ENCODE assay signal across 19 cellular contexts in genomic region chr7:15085361-15085760, GRCh38.
"Had no signal": no experiment of that assay in that cellular context is flagged by ENCODE, and none has a peak within 500 bp of the region (broad histone marks: within the 10 kb centered on the region; RNA-seq: fewer than 3 reads in every experiment).

No MANE protein-coding gene starts in this region.

- H3K4me3 Mint-ChIP-seq: activated CD4-positive, alpha-beta T cell treated with anti-CD3 and anti-CD28 coated beads, Interleukin-2, amount 10 ng/mL, durations not matched to agents 24 days and 14 days; activated CD8-positive, alpha-beta T cell treated with anti-CD3 and anti-CD28 coated beads, Interleukin-2, amount 10 ng/mL, durations not matched to agents 7 days and 5 days; activated naive CD4-positive, alpha-beta T cell treated with anti-CD3 and anti-CD28 coated beads, Interleukin-2, amount 50 U/mL, for 24 hours; immature natural killer cell; natural killer cell treated with Interleukin-12 subunit alpha and Interleukin-12 subunit beta and Interleukin-15 and Interleukin-18, amount 100 ng/mL, for 72 hours; stimulated activated naive B cell treated with anti-CD40 and anti-IgM and Interleukin-4, amounts not matched to agents 10 μg/mL and 1 μg/mL and 100 μg/mL, for 72 hours had no signal

- H3K4me3 ChIP-seq: adrenal gland, sigmoid colon, spleen, thoracic aorta, upper lobe of left lung had no signal

- H3K4me1 ChIP-seq: adrenal gland, parathyroid adenoma, spleen, upper lobe of left lung had no signal

- H3K36me3 Mint-ChIP-seq: activated naive CD4-positive, alpha-beta T cell treated with anti-CD3 and anti-CD28 coated beads, Interleukin-2, amount 50 U/mL, for 24 hours; immature natural killer cell; natural killer cell treated with Interleukin-12 subunit alpha and Interleukin-12 subunit beta and Interleukin-15 and Interleukin-18, amount 100 ng/mL, for 72 hours; stimulated activated naive B cell treated with anti-CD40 and anti-IgM and Interleukin-4, amounts not matched to agents 10 μg/mL and 1 μg/mL and 100 μg/mL, for 72 hours had no signal

- H3K27me3 Mint-ChIP-seq: activated CD4-positive, alpha-beta T cell treated with anti-CD3 and anti-CD28 coated beads, Interleukin-2, amount 10 ng/mL, durations not matched to agents 24 days and 14 days; activated naive CD4-positive, alpha-beta T cell treated with anti-CD3 and anti-CD28 coated beads, Interleukin-2, amount 50 U/mL, for 24 hours; natural killer cell treated with Interleukin-12 subunit alpha and Interleukin-12 subunit beta and Interleukin-15 and Interleukin-18, amount 100 ng/mL, for 72 hours; stimulated activated naive B cell treated with anti-CD40 and anti-IgM and Interleukin-4, amounts not matched to agents 10 μg/mL and 1 μg/mL and 100 μg/mL, for 72 hours had no signal

- H3K36me3 ChIP-seq: adrenal gland, sigmoid colon, spleen, thoracic aorta, upper lobe of left lung had no signal

- H3K27me3 ChIP-seq: adrenal gland, sigmoid colon, spleen, upper lobe of left lung had no signal

- H3K9ac ChIP-seq: parathyroid adenoma had no signal

- H3K27ac Mint-ChIP-seq: activated CD4-positive, alpha-beta T cell treated with anti-CD3 and anti-CD28 coated beads, Interleukin-2, amount 10 ng/mL, durations not matched to agents 24 days and 14 days; activated CD8-positive, alpha-beta T cell treated with anti-CD3 and anti-CD28 coated beads, Interleukin-2, amount 10 ng/mL, durations not matched to agents 7 days and 5 days; activated naive CD4-positive, alpha-beta T cell treated with anti-CD3 and anti-CD28 coated beads, Interleukin-2, amount 50 U/mL, for 24 hours; immature natural killer cell; natural killer cell treated with Interleukin-12 subunit alpha and Interleukin-12 subunit beta and Interleukin-15 and Interleukin-18, amount 100 ng/mL, for 72 hours; stimulated activated naive B cell treated with anti-CD40 and anti-IgM and Interleukin-4, amounts not matched to agents 10 μg/mL and 1 μg/mL and 100 μg/mL, for 72 hours had no signal

- DNase-seq: activated CD4-positive, alpha-beta T cell treated with anti-CD3 and anti-CD28 coated beads, Interleukin-2, amount 10 ng/mL, durations not matched to agents 24 days and 14 days; activated CD8-positive, alpha-beta T cell treated with anti-CD3 and anti-CD28 coated beads, Interleukin-2, amount 10 ng/mL, durations not matched to agents 7 days and 5 days; activated gamma-delta T cell; activated T-cell treated with anti-CD3 and anti-CD28 coated beads, Interleukin-2, amount 50 U/mL, for 48 hours; adrenal gland; cerebellar nuclear complex; cortex of kidney; immature natural killer cell; kidney glomerular epithelial cell; sigmoid colon; spleen; stimulated activated CD4-positive, alpha-beta T cell treated with anti-CD3 and anti-CD28 coated beads, Interleukin-4, amount 100 ng/mL, for 4 hours; stimulated activated naive B cell treated with anti-CD40 and anti-IgM and Interleukin-4, amounts not matched to agents 10 μg/mL and 1 μg/mL and 100 μg/mL, for 72 hours; T1000; upper lobe of left lung had no signal

- H3K9me3 Mint-ChIP-seq: activated CD4-positive, alpha-beta T cell treated with anti-CD3 and anti-CD28 coated beads, Interleukin-2, amount 10 ng/mL, durations not matched to agents 24 days and 14 days had no signal

- ATAC-seq: activated CD8-positive, alpha-beta T cell treated with anti-CD3 and anti-CD28 coated beads, Interleukin-2, amount 10 ng/mL, durations not matched to agents 7 days and 5 days; natural killer cell treated with Interleukin-12 subunit alpha and Interleukin-12 subunit beta and Interleukin-15 and Interleukin-18, amount 100 ng/mL, for 72 hours; stimulated activated naive B cell treated with anti-CD40 and anti-IgM and Interleukin-4, amounts not matched to agents 10 μg/mL and 1 μg/mL and 100 μg/mL, for 72 hours had no signal

- H3K4me1 Mint-ChIP-seq: activated CD4-positive, alpha-beta T cell treated with anti-CD3 and anti-CD28 coated beads, Interleukin-2, amount 10 ng/mL, durations not matched to agents 24 days and 14 days; activated naive CD4-positive, alpha-beta T cell treated with anti-CD3 and anti-CD28 coated beads, Interleukin-2, amount 50 U/mL, for 24 hours; immature natural killer cell; stimulated activated naive B cell treated with anti-CD40 and anti-IgM and Interleukin-4, amounts not matched to agents 10 μg/mL and 1 μg/mL and 100 μg/mL, for 72 hours had no signal

- H3K9me3 ChIP-seq: adrenal gland, sigmoid colon, thoracic aorta, upper lobe of left lung had no signal
